ENCODE assay signal across 7 cellular contexts in genomic region chr2:233700028-233700635, GRCh38. TPM values are rescaled to one million over a fixed set of nuclear protein-coding genes. Genes with fewer than 3 reads are reported as not detected.
DNase-seq lines count a peak whose midpoint lies in the region; TF ChIP-seq lines count a peak whose summit lies in the region.
"Had no signal": no experiment of that assay in that cellular context is flagged by ENCODE, and none has a peak within 500 bp of the region (broad histone marks: within the 10 kb centered on the region; RNA-seq: fewer than 3 reads in every experiment).

No MANE protein-coding gene starts in this region.

- no peak overlapping the region for H3K4me3 Mint-ChIP-seq in endodermal cell
- H3K4me3 Mint-ChIP-seq: activated T-helper 17 cell treated with anti-CD3 and anti-CD28 coated beads, Interleukin-2, amount 50 U/mL, for 72 hours had no signal

- in situ Hi-C loops in GM13977 (cut with MboI; ENCODE audit: low pct_unique_long_range_greater_than_20kb, low sequenced_read_pairs, unreplicated experiment), result loop anchor here (25.0 kb wide), 1 partner anchor 213 kb away; no protein-coding TSS in a partner anchor

- peaks cover 3% of the 10 kb centered on the region for H3K9me3 Mint-ChIP-seq in endodermal cell

- peaks cover 6% of the 10 kb centered on the region for H3K4me1 ChIP-seq in endodermal cell (ENCODE audit: control insufficient read depth, insufficient read depth, low read length)

- H3K4me3 ChIP-seq in endodermal cell (ENCODE audit: low read length) (no peak overlapping the region), retinal pigment epithelial cell (ENCODE audit: low read length) (no peak overlapping the region)

- H3K27ac Mint-ChIP-seq in endodermal cell, result peak overlapping the region; percentile 48
- H3K27ac Mint-ChIP-seq: activated T-helper 17 cell treated with anti-CD3 and anti-CD28 coated beads, Interleukin-2, amount 50 U/mL, for 72 hours had no signal

- no peaks in the 10 kb centered on the region for H3K27me3 ChIP-seq in endodermal cell (ENCODE audit: control insufficient read depth, insufficient read depth, low read length, poor library complexity, severe bottlenecking)

- peaks cover 1% of the 10 kb centered on the region for H3K27me3 Mint-ChIP-seq in endodermal cell (ENCODE audit: insufficient read depth)

- H3K9me3 ChIP-seq in endodermal cell (ENCODE audit: control insufficient read depth, low read length), result no peaks in the 10 kb centered on the region

- H3K27ac ChIP-seq in endodermal cell (ENCODE audit: low read depth, low read length), result peak overlapping the region; percentile 81

- H3K36me3 ChIP-seq in endodermal cell (ENCODE audit: control insufficient read depth, insufficient read depth, low read length), result no peaks in the 10 kb centered on the region

- H3K9ac ChIP-seq in endodermal cell (ENCODE audit: extremely low read depth, low read length, poor library complexity, severe bottlenecking), result no peak overlapping the region

- TF ChIP-seq CTCF in endodermal cell (conservative IDR thresholded peaks at IDR 0.05), result no peak
- no peak for TF ChIP-seq CTCF in retinal pigment epithelial cell (conservative IDR thresholded peaks at IDR 0.05; ENCODE audit: low read depth, low read length)
- TF ChIP-seq CTCF in GM13977 (IDR thresholded peaks at IDR 0.05; ENCODE audit: extremely low read depth, insufficient read depth, missing control alignments), result no peak

- H3K36me3 Mint-ChIP-seq in endodermal cell (ENCODE audit: low read depth), result no peaks in the 10 kb centered on the region

- 47 to 60% methylated on average over 1 of the region's 1 CpG for WGBS in endodermal cell (ENCODE audit: insufficient coverage in 1 of 2, insufficient read length in 1 of 2), 2 experiments

- H3K4me1 Mint-ChIP-seq in endodermal cell, result peaks cover 24% of the 10 kb centered on the region
- H3K4me1 Mint-ChIP-seq: activated T-helper 17 cell treated with anti-CD3 and anti-CD28 coated beads, Interleukin-2, amount 50 U/mL, for 72 hours had no signal

- DNase-seq in LoVo (ENCODE audit: low spot score), result peak; percentile 90
- no peak for DNase-seq in endodermal cell
- DNase-seq in retinal pigment epithelial cell (ENCODE audit: low read depth), result peak; percentile 31
- DNase-seq in GM13977 (ENCODE audit: low spot score), result no peak
- no peak for DNase-seq in stimulated activated CD4-positive, alpha-beta T cell treated with anti-CD3 and anti-CD28 coated beads, Interleukin-2, amount 100 ng/mL, for 48 hours
- no peak for DNase-seq in midbrain (lab: John Stamatoyannopoulos, UW)

RNA-seq across cellular contexts. Expression of gene UGT1A6, which starts 7.4 kb away (rescaled TPM):
- not detected for total RNA-seq in endodermal cell
- polyA plus RNA-seq in endodermal cell (2013, experiment 1 of 2), result not detected
- polyA plus RNA-seq in endodermal cell (2013, experiment 2 of 2), result not detected
- total RNA-seq: activated T-helper 17 cell treated with anti-CD3 and anti-CD28 coated beads, Interleukin-2, amount 50 U/mL, for 72 hours had no signal

RNA-seq across cellular contexts. Expression of gene UGT1A5, which starts 12.6 kb away (rescaled TPM):
- not detected for total RNA-seq in endodermal cell
- polyA plus RNA-seq in endodermal cell (2013, experiment 1 of 2), result not detected
- not detected for polyA plus RNA-seq in endodermal cell (2013, experiment 2 of 2)
- total RNA-seq: activated T-helper 17 cell treated with anti-CD3 and anti-CD28 coated beads, Interleukin-2, amount 50 U/mL, for 72 hours had no signal

RNA-seq across cellular contexts. Expression of gene UGT1A4, which starts 18.4 kb away (rescaled TPM):
- not detected for total RNA-seq in endodermal cell
- not detected for polyA plus RNA-seq in endodermal cell (2013, experiment 1 of 2)
- not detected for polyA plus RNA-seq in endodermal cell (2013, experiment 2 of 2)
- total RNA-seq: activated T-helper 17 cell treated with anti-CD3 and anti-CD28 coated beads, Interleukin-2, amount 50 U/mL, for 72 hours had no signal

RNA-seq across cellular contexts. Expression of gene UGT1A7, which starts 18.4 kb away (rescaled TPM):
- not detected for total RNA-seq in endodermal cell
- not detected for polyA plus RNA-seq in endodermal cell (2013, experiment 1 of 2)
- not detected for polyA plus RNA-seq in endodermal cell (2013, experiment 2 of 2)
- total RNA-seq: activated T-helper 17 cell treated with anti-CD3 and anti-CD28 coated beads, Interleukin-2, amount 50 U/mL, for 72 hours had no signal

RNA-seq across cellular contexts. Expression of gene UGT1A9, which starts 28.4 kb away (rescaled TPM):
- not detected for total RNA-seq in endodermal cell
- polyA plus RNA-seq in endodermal cell (2013, experiment 1 of 2), result not detected
- not detected for polyA plus RNA-seq in endodermal cell (2013, experiment 2 of 2)

Comparison
In these comparisons a context has a peak if more than half of its experiments do, and no peak if none do; other contexts are left out.
1. DNase-seq: peak in LoVo (single experiment) and retinal pigment epithelial cell (single experiment); none in endodermal cell (single experiment), GM13977 (single experiment), stimulated activated CD4-positive, alpha-beta T cell treated with anti-CD3 and anti-CD28 coated beads, Interleukin-2, amount 100 ng/mL, for 48 hours (0 of 2) and midbrain (single experiment).